In the genomic region with DNA sequence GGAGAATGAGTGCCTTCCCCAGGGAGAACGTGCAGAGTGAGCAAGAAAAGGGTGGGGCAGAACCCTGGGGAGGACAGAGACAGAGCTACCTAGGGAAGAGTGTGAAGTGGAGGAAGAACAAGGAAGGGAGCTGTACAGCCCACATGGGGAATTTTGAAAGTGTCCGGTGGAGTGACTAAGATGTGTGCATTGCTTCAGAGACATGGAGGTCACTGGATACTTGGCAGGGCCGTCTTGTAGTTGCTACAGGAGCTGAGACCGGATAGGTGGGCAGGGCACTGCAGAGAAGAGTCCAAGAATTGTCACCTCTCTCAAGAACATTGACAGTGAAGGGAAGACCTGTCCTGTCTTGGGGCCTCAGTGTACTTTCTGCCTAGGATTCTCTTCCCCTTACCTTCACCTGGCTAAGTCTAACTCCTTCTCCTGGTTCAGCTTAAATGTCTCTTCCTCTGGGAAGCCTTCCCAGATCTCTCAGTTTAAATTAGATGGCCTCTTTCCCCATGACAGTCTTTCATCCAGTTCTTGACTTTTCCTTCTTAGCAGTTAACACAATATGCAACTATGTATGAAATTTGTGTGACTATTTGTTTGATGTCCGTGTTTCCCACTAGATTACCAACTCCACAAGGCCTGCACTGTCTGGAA, we compare ENCODE assay signal across 1 cellular context.
TF ChIP-seq lines count a peak whose summit lies in the region.

No MANE protein-coding gene starts in this region.

TF ChIP-seq in K562, 482 proteins besides CTCF, POLR2A, EP300 and RAD21:
- TF ChIP-seq ZFP36 (IDR thresholded peaks at IDR 0.05; ENCODE audit: low read depth, low read length, partially characterized antibody) (peak; percentile 55), MXI1 (IDR thresholded peaks at IDR 0.05; ENCODE audit: low read depth, low read length) (no peak), PHB (CRISPR knock-in tag; IDR thresholded peaks at IDR 0.05) (no peak)
TF ChIP-seq in K562: peak in this region for 1.
